In genomic region chr5:78887384-78888118, GRCh38 we compare ENCODE assay signal across 13 cellular contexts.
DNase-seq lines count a peak whose midpoint lies in the region; ATAC-seq and TF ChIP-seq lines count a peak whose summit lies in the region.
"Had no signal": no experiment of that assay in that cellular context is flagged by ENCODE, and none has a peak within 500 bp of the region (broad histone marks: within the 10 kb centered on the region; RNA-seq: fewer than 3 reads in every experiment).

No MANE protein-coding gene starts in this region.

- no peak overlapping the region for H3K4me3 Mint-ChIP-seq in CD8-positive, alpha-beta T cell
- H3K4me3 Mint-ChIP-seq in chondrocyte (ENCODE audit: unreplicated experiment) (no peak overlapping the region), Calu3 (ENCODE audit: low read depth, unreplicated experiment) (no peak overlapping the region)

- DNase-seq in CD8-positive, alpha-beta T cell = no peak
- DNase-seq in RPMI8226 = peak; percentile 52
- DNase-seq in chondrocyte (ENCODE audit: low spot score) = no peak
- no peak for DNase-seq in EL
- no peak for DNase-seq in stimulated activated naive CD4-positive, alpha-beta T cell (lab: John Stamatoyannopoulos, UW)
- no peak for DNase-seq in Calu3
- DNase-seq: effector CD4-positive, alpha-beta T cell; lower lobe of right lung; stimulated activated CD4-positive, alpha-beta T cell treated with anti-CD3 and anti-CD28 coated beads, Interleukin-4, amount 100 ng/mL, for 1 hour; WERI-Rb-1 had no signal

- no peak for TF ChIP-seq CTCF in CD8-positive, alpha-beta T cell (IDR thresholded peaks at IDR 0.05)
- TF ChIP-seq CTCF in chondrocyte (IDR thresholded peaks at IDR 0.05) = no peak
- no peak for TF ChIP-seq CTCF in Calu3 (IDR thresholded peaks at IDR 0.05; ENCODE audit: unreplicated experiment)

- H3K36me3 Mint-ChIP-seq in CD8-positive, alpha-beta T cell = peaks cover 9% of the 10 kb centered on the region
- H3K36me3 Mint-ChIP-seq in chondrocyte (ENCODE audit: low read depth) = no peaks in the 10 kb centered on the region
- H3K36me3 Mint-ChIP-seq in Calu3 (ENCODE audit: insufficient read depth, unreplicated experiment) = no peaks in the 10 kb centered on the region

- intact Hi-C loops in CD8-positive, alpha-beta T cell (cut with DNase I, micrococcal nuclease) = loop anchor here in 1 of 2 experiments (5.0 kb wide), 1 partner anchor 245 kb away; no protein-coding TSS in a partner anchor
- intact Hi-C loops in Calu3 (cut with micrococcal nuclease; ENCODE audit: unreplicated experiment) = loop anchor here (5.0 to 10.0 kb wide), 3 partner anchors 250 to 413 kb away; no protein-coding TSS in a partner anchor

- H3K9me3 ChIP-seq in CD8-positive, alpha-beta T cell (ENCODE audit: low read length) = no peaks in the 10 kb centered on the region
- H3K9me3 ChIP-seq: lower lobe of right lung had no signal

- H3K9me3 Mint-ChIP-seq in CD8-positive, alpha-beta T cell = no peaks in the 10 kb centered on the region
- H3K9me3 Mint-ChIP-seq in chondrocyte (ENCODE audit: low read depth) (peaks cover 3% of the 10 kb centered on the region), Calu3 (ENCODE audit: low read depth, unreplicated experiment) (no peaks in the 10 kb centered on the region)

- H3K27ac ChIP-seq in CD8-positive, alpha-beta T cell (ENCODE audit: low read depth, low read length) = no peak overlapping the region
- H3K27ac ChIP-seq: C4-2B, lower lobe of right lung, WERI-Rb-1 had no signal

- no peaks in the 10 kb centered on the region for H3K27me3 ChIP-seq in CD8-positive, alpha-beta T cell (ENCODE audit: insufficient read depth, low read length)

- H3K27ac Mint-ChIP-seq in CD8-positive, alpha-beta T cell = peak overlapping the region; percentile 15
- H3K27ac Mint-ChIP-seq in chondrocyte (ENCODE audit: unreplicated experiment) (no peak overlapping the region), Calu3 (ENCODE audit: unreplicated experiment) (no peak overlapping the region)

- CTCF ChIA-PET in CD8-positive, alpha-beta T cell (lab: Charles Lee) = interaction anchor here (0.7 kb wide), 1 partner anchor 446 kb away, joined by 3 read pairs; no protein-coding TSS in a partner anchor
- CTCF ChIA-PET in Calu3 (lab: Charles Lee) = interaction anchor here (0.6 to 1.1 kb wide), 2 partner anchors 144 to 391 kb away, joined by 3 to 4 read pairs; no protein-coding TSS in a partner anchor

- BruUV-seq in Calu3 (replicated peaks; lab: Mats Ljungman, UMichigan) = no TSS peak

- peaks cover 16% of the 10 kb centered on the region for H3K4me1 Mint-ChIP-seq in CD8-positive, alpha-beta T cell (ENCODE audit: low read depth)
- H3K4me1 Mint-ChIP-seq in chondrocyte (ENCODE audit: low read depth) (peaks cover 32% of the 10 kb centered on the region), Calu3 (ENCODE audit: low read depth, unreplicated experiment) (no peaks in the 10 kb centered on the region)

- no peaks in the 10 kb centered on the region for H3K27me3 Mint-ChIP-seq in CD8-positive, alpha-beta T cell (ENCODE audit: low read depth)
- no peaks in the 10 kb centered on the region for H3K27me3 Mint-ChIP-seq in chondrocyte (ENCODE audit: low read depth)
- no peaks in the 10 kb centered on the region for H3K27me3 Mint-ChIP-seq in Calu3 (ENCODE audit: unreplicated experiment)

- no peak for ATAC-seq in CD8-positive, alpha-beta T cell
- ATAC-seq in GM19328 (IDR thresholded peaks at IDR 0.05; ENCODE audit: unreplicated experiment) (peak; percentile 90), HG03060 (IDR thresholded peaks at IDR 0.05; ENCODE audit: low read depth, unreplicated experiment) (peak; percentile 96)

- POLR2A ChIA-PET in CD8-positive, alpha-beta T cell (lab: Charles Lee) = no interaction called here

- H3K4me1 ChIP-seq in CD8-positive, alpha-beta T cell (ENCODE audit: insufficient read depth, low read length) = peaks cover 8% of the 10 kb centered on the region
- H3K4me1 ChIP-seq: lower lobe of right lung had no signal

- H3K4me3 ChIP-seq in CD8-positive, alpha-beta T cell (ENCODE audit: low read depth, low read length) = no peak overlapping the region
- H3K4me3 ChIP-seq: lower lobe of right lung had no signal

- no peaks in the 10 kb centered on the region for H3K36me3 ChIP-seq in CD8-positive, alpha-beta T cell (ENCODE audit: insufficient read depth, low read length)
- H3K36me3 ChIP-seq: lower lobe of right lung, WERI-Rb-1 had no signal
